ENCODE assay signal across 17 cellular contexts in genomic region chr9:107293555-107294085, GRCh38. TPM values are rescaled to one million over a fixed set of nuclear protein-coding genes. Genes with fewer than 3 reads are reported as not detected.
DNase-seq lines count a peak whose midpoint lies in the region; ATAC-seq and TF ChIP-seq lines count a peak whose summit lies in the region.
"Had no signal": no experiment of that assay in that cellular context is flagged by ENCODE, and none has a peak within 500 bp of the region (broad histone marks: within the 10 kb centered on the region; RNA-seq: fewer than 3 reads in every experiment).

No MANE protein-coding gene starts in this region.

- H3K4me1 ChIP-seq in cardiac muscle cell (ENCODE audit: low read depth), result peaks cover 3% of the 10 kb centered on the region
- H3K4me1 ChIP-seq in adipocyte (ENCODE audit: control insufficient read depth, insufficient read depth, low read length), result peaks cover 50% of the 10 kb centered on the region
- H3K4me1 ChIP-seq in osteoblast (ENCODE audit: insufficient read depth, low read length), result peaks cover 17% of the 10 kb centered on the region
- H3K4me1 ChIP-seq: SJSA1 had no signal

- H3K36me3 ChIP-seq in cardiac muscle cell (no peaks in the 10 kb centered on the region), adipocyte (ENCODE audit: control insufficient read depth, insufficient read depth, low read length, severe bottlenecking) (peaks cover 6% of the 10 kb centered on the region), osteoblast (ENCODE audit: insufficient read depth, low read length) (peaks cover 3% of the 10 kb centered on the region)

- H3K4me2 ChIP-seq in osteoblast (ENCODE audit: insufficient read depth, low read length), result peak overlapping the region; percentile 24
- H3K4me2 ChIP-seq: BLaER1 had no signal

- peaks cover 99% of the 10 kb centered on the region for H3K79me2 ChIP-seq in osteoblast (ENCODE audit: insufficient read depth, low read length)

- peaks cover 6% of the 10 kb centered on the region for H3K9me3 Mint-ChIP-seq in type B pancreatic cell
- H3K9me3 Mint-ChIP-seq in natural killer cell treated with Interleukin-12 subunit alpha and Interleukin-12 subunit beta and Interleukin-15 and Interleukin-18, amount 100 ng/mL, for 72 hours, result no peaks in the 10 kb centered on the region

- intact Hi-C loops in Right ventricle myocardium superior (cut with DNase I), result no loop called here

- H3K4me3 ChIP-seq in cardiac muscle cell (no peak overlapping the region), adipocyte (ENCODE audit: low read length) (peak overlapping the region; percentile 21), osteoblast (ENCODE audit: insufficient read depth, low read length) (no peak overlapping the region)
- H3K4me3 ChIP-seq: BLaER1, GM12878, MG63, SJSA1 had no signal

- no peak for ATAC-seq in Right ventricle myocardium superior (ENCODE audit: poor library complexity)
- ATAC-seq in natural killer cell treated with Interleukin-12 subunit alpha and Interleukin-12 subunit beta and Interleukin-15 and Interleukin-18, amount 100 ng/mL, for 72 hours, result no peak

- H2AFZ ChIP-seq in osteoblast (ENCODE audit: low read length), result no peak overlapping the region

- H3K27ac Mint-ChIP-seq in type B pancreatic cell, result peak overlapping the region; percentile 24
- peak overlapping the region in 1 of 2 donors; percentile 5 for H3K27ac Mint-ChIP-seq in natural killer cell treated with Interleukin-12 subunit alpha and Interleukin-12 subunit beta and Interleukin-15 and Interleukin-18, amount 100 ng/mL, for 72 hours

- TF ChIP-seq CTCF in cardiac muscle cell (IDR thresholded peaks at IDR 0.05; ENCODE audit: low read depth, low read length) (no peak), osteoblast (IDR thresholded peaks at IDR 0.05; ENCODE audit: extremely low read depth, low read depth, low read length) (no peak), type B pancreatic cell (conservative IDR thresholded peaks at IDR 0.05) (no peak)

- H3K4me3 Mint-ChIP-seq in type B pancreatic cell, result no peak overlapping the region
- no peak overlapping the region for H3K4me3 Mint-ChIP-seq in natural killer cell treated with Interleukin-12 subunit alpha and Interleukin-12 subunit beta and Interleukin-15 and Interleukin-18, amount 100 ng/mL, for 72 hours

- peaks cover 93% of the 10 kb centered on the region for H4K20me1 ChIP-seq in osteoblast (ENCODE audit: insufficient read depth, low read length)

- no peak for DNase-seq in cardiac muscle cell (ENCODE audit: low read depth in 1 of 2, low spot score in 1 of 2)
- DNase-seq in Right ventricle myocardium superior, result no peak
- no peak for DNase-seq in adipocyte (ENCODE audit: low read depth)
- no peak for DNase-seq in osteoblast (ENCODE audit: insufficient read length, low spot score, missing footprints)
- no peak for DNase-seq in type B pancreatic cell (ENCODE audit: extremely low spot score, unreplicated experiment)
- DNase-seq in natural killer cell treated with Interleukin-12 subunit alpha and Interleukin-12 subunit beta and Interleukin-15 and Interleukin-18, amount 100 ng/mL, for 72 hours (ENCODE audit: low spot score), result no peak
- DNase-seq in stimulated activated CD4-positive, alpha-beta T cell treated with anti-CD3 and anti-CD28 coated beads, Interleukin-4, amount 100 ng/mL, for 4 hours, result no peak
- DNase-seq in middle frontal gyrus (ENCODE audit: extremely low spot score, low spot score), result no peak
- DNase-seq: GDM1, MG63, NCI-H1092 treated with DMSO at 0.1 percent for 48 hours, NCI-H1694 treated with DMSO at 0.1 percent for 48 hours, NCI-H446, NCI-H69 had no signal

- peaks cover 43% of the 10 kb centered on the region for H3K4me1 Mint-ChIP-seq in type B pancreatic cell (ENCODE audit: unreplicated experiment)
- peaks cover 49 to 51% of the 10 kb centered on the region in 2 donors for H3K4me1 Mint-ChIP-seq in natural killer cell treated with Interleukin-12 subunit alpha and Interleukin-12 subunit beta and Interleukin-15 and Interleukin-18, amount 100 ng/mL, for 72 hours (ENCODE audit: low read depth in 2 of 2)

- peaks cover 13% of the 10 kb centered on the region for H3K36me3 Mint-ChIP-seq in type B pancreatic cell
- H3K36me3 Mint-ChIP-seq in natural killer cell treated with Interleukin-12 subunit alpha and Interleukin-12 subunit beta and Interleukin-15 and Interleukin-18, amount 100 ng/mL, for 72 hours, result no peaks in the 10 kb centered on the region

- no peaks in the 10 kb centered on the region for H3K9me3 ChIP-seq in cardiac muscle cell (ENCODE audit: low read depth)
- H3K9me3 ChIP-seq in adipocyte (ENCODE audit: control insufficient read depth, low read length), result no peaks in the 10 kb centered on the region
- no peaks in the 10 kb centered on the region for H3K9me3 ChIP-seq in osteoblast (ENCODE audit: low read depth, low read length)
- H3K9me3 ChIP-seq: MG63, SJSA1 had no signal

- H3K27ac ChIP-seq in cardiac muscle cell (peak overlapping the region; percentile 42), osteoblast (ENCODE audit: low read depth, low read length) (peak overlapping the region; percentile 1)
- H3K27ac ChIP-seq: BLaER1, SJSA1 had no signal

- H3K9ac ChIP-seq in adipocyte (ENCODE audit: low read length), result no peak overlapping the region
- H3K9ac ChIP-seq: BLaER1 had no signal

- H3K27me3 ChIP-seq in cardiac muscle cell (no peaks in the 10 kb centered on the region), adipocyte (replicated peaks; ENCODE audit: control insufficient read depth, insufficient read depth, low read length) (no peaks in the 10 kb centered on the region), osteoblast (ENCODE audit: insufficient read depth, low read length) (no peaks in the 10 kb centered on the region)
- H3K27me3 ChIP-seq: BLaER1, MG63, SJSA1 had no signal

- H3K27me3 Mint-ChIP-seq in type B pancreatic cell, result no peaks in the 10 kb centered on the region
- H3K27me3 Mint-ChIP-seq in natural killer cell treated with Interleukin-12 subunit alpha and Interleukin-12 subunit beta and Interleukin-15 and Interleukin-18, amount 100 ng/mL, for 72 hours, result no peaks in the 10 kb centered on the region

RNA-seq across cellular contexts. Expression of gene RAD23B, which starts 10.5 kb away (rescaled TPM):
- 84.7 and 88.5 TPM in 2 replicates for total RNA-seq in cardiac muscle cell
- polyA plus RNA-seq in cardiac muscle cell, result 11.7 and 13.6 TPM in 2 replicates
- 91.8 TPM for total RNA-seq in Right ventricle myocardium superior
- total RNA-seq in osteoblast, result 148 and 157 TPM in 2 replicates
- total RNA-seq in type B pancreatic cell (ENCODE audit: low replicate concordance), result 134 and 186 TPM in 2 replicates
- 10 to 100 TPM; 94.7 to 94.8 TPM for total RNA-seq in natural killer cell treated with Interleukin-12 subunit alpha and Interleukin-12 subunit beta and Interleukin-15 and Interleukin-18, amount 100 ng/mL, for 72 hours
